In genomic region chr5:118208031-118208453, GRCh38 we compare ENCODE assay signal across 16 cellular contexts.
DNase-seq lines count a peak whose midpoint lies in the region; ATAC-seq and TF ChIP-seq lines count a peak whose summit lies in the region.
"Had no signal": no experiment of that assay in that cellular context is flagged by ENCODE, and none has a peak within 500 bp of the region (broad histone marks: within the 10 kb centered on the region; RNA-seq: fewer than 3 reads in every experiment).

No MANE protein-coding gene starts in this region.

- H3K4me1 Mint-ChIP-seq in chondrocyte (ENCODE audit: low read depth): no peaks in the 10 kb centered on the region
- H3K4me1 Mint-ChIP-seq: B cell had no signal

- H3K4me1 ChIP-seq in neuronal stem cell (ENCODE audit: control insufficient read depth in 2 of 2, insufficient read depth in 1 of 2, low read depth in 1 of 2, low read length in 2 of 2): no peaks in the 10 kb centered on the region

- TF ChIP-seq CTCF in chondrocyte (IDR thresholded peaks at IDR 0.05): no peak

- peak; percentile 23 for DNase-seq in left ventricle myocardium superior
- no peak for DNase-seq in cardiac septum (ENCODE audit: low spot score)
- DNase-seq in chondrocyte (ENCODE audit: low spot score): peak; percentile 78
- DNase-seq in neuronal stem cell (ENCODE audit: low spot score): no peak
- DNase-seq in stimulated activated CD4-positive, alpha-beta T cell treated with anti-CD3 and anti-CD28 coated beads, Interleukin-12 subunit alpha, Interleukin-12 subunit beta, amount 100 ng/mL, for 4 hours: no peak
- DNase-seq in cerebellar cortex (ENCODE audit: low spot score): no peak
- no peak for DNase-seq in NCI-H1105 (lab: John Stamatoyannopoulos, UW)
- DNase-seq: C1 segment of cervical spinal cord; Calu3; CD4-positive, alpha-beta T cell; DMS 273 treated with DMSO at 0.1 percent for 48 hours; DND-41; GDM1; GOT3; H9 had no signal

- ATAC-seq in left ventricle myocardium superior: no peak

- intact Hi-C loops in left ventricle myocardium superior (cut with micrococcal nuclease): no loop called here
- intact Hi-C loops in cardiac septum (cut with DNase I): no loop called here

- no peaks in the 10 kb centered on the region for H3K79me1 ChIP-seq in neuronal stem cell (ENCODE audit: low read depth, low read length)

- no peak overlapping the region for H3K23ac ChIP-seq in neuronal stem cell (ENCODE audit: low read depth, low read length, poor library complexity)

- H3K9ac ChIP-seq in neuronal stem cell (ENCODE audit: low read depth, low read length, poor library complexity): no peak overlapping the region

- H3K27me3 Mint-ChIP-seq in chondrocyte (ENCODE audit: low read depth): peaks cover 3% of the 10 kb centered on the region
- H3K27me3 Mint-ChIP-seq: B cell; CD4-positive, alpha-beta T cell had no signal

- peaks cover 4 to 11% of the 10 kb centered on the region in 2 donors for H3K9me3 ChIP-seq in neuronal stem cell (replicated peaks in 1 of 2; ENCODE audit: control insufficient read depth in 2 of 2, insufficient read depth in 1 of 2, low read depth in 1 of 2, low read length in 2 of 2)

- no peak overlapping the region for H2BK15ac ChIP-seq in neuronal stem cell (ENCODE audit: low read length)

- H2BK120ac ChIP-seq in neuronal stem cell (ENCODE audit: low read depth, low read length): no peak overlapping the region

- no peak overlapping the region for H4K91ac ChIP-seq in neuronal stem cell (ENCODE audit: low read depth, low read length, poor library complexity)

- peak overlapping the region in 1 of 2 donors; percentile 64 for H3K4me3 ChIP-seq in neuronal stem cell (ENCODE audit: low read length in 2 of 2)

- no peak overlapping the region for H3K4ac ChIP-seq in neuronal stem cell (ENCODE audit: low read length)

- H3K4me2 ChIP-seq in neuronal stem cell (ENCODE audit: insufficient read depth, low read length, poor library complexity, severe bottlenecking): no peak overlapping the region

- H2BK12ac ChIP-seq in neuronal stem cell (ENCODE audit: low read length): no peak overlapping the region

- peak overlapping the region; percentile 17 for H3K18ac ChIP-seq in neuronal stem cell (ENCODE audit: low read length)

- H2AK5ac ChIP-seq in neuronal stem cell (ENCODE audit: low read depth, low read length): no peak overlapping the region

- no peak overlapping the region for H3K27ac ChIP-seq in neuronal stem cell (replicated peaks; ENCODE audit: low read length)

- no peak overlapping the region for H3K4me3 Mint-ChIP-seq in chondrocyte (ENCODE audit: unreplicated experiment)
- H3K4me3 Mint-ChIP-seq: B cell; CD4-positive, alpha-beta T cell; H9 had no signal

- H3K36me3 ChIP-seq in neuronal stem cell (replicated peaks in 1 of 2; ENCODE audit: control insufficient read depth in 2 of 2, insufficient read depth in 2 of 2, low read length in 2 of 2): no peaks in the 10 kb centered on the region

- H3K27me3 ChIP-seq in neuronal stem cell (ENCODE audit: control insufficient read depth in 3 of 3, insufficient read depth in 3 of 3, low read depth in 1 of 3, low read length in 3 of 3): no peaks in the 10 kb centered on the region

- no peak overlapping the region for H3K14ac ChIP-seq in neuronal stem cell (ENCODE audit: low read length)

- H3K27ac Mint-ChIP-seq in chondrocyte (ENCODE audit: unreplicated experiment): no peak overlapping the region
- H3K27ac Mint-ChIP-seq: B cell; CD4-positive, alpha-beta T cell; H9 had no signal

- H3K9me3 Mint-ChIP-seq in chondrocyte (ENCODE audit: low read depth): peaks cover 14% of the 10 kb centered on the region

- no CpG with 5 or more reads among the region's 23 CpGs for WGBS in neuronal stem cell (ENCODE audit: extremely low coverage in 2 of 2, insufficient read length in 2 of 2, insufficient replicate concordance in 1 of 2), 2 donors

- H2BK5ac ChIP-seq in neuronal stem cell (ENCODE audit: low read length): no peak overlapping the region

- no peak overlapping the region for H2AFZ ChIP-seq in neuronal stem cell (ENCODE audit: low read length)

- no peaks in the 10 kb centered on the region for H3K36me3 Mint-ChIP-seq in chondrocyte (ENCODE audit: low read depth)

- no peak overlapping the region for H4K8ac ChIP-seq in neuronal stem cell (ENCODE audit: low read depth, low read length)

Comparison
In these comparisons a context has a peak if more than half of its experiments do, and no peak if none do; other contexts are left out.
1. DNase-seq: peak in left ventricle myocardium superior (single experiment) and chondrocyte (single experiment); none in cardiac septum (single experiment), neuronal stem cell (single experiment), stimulated activated CD4-positive, alpha-beta T cell treated with anti-CD3 and anti-CD28 coated beads, Interleukin-12 subunit alpha, Interleukin-12 subunit beta, amount 100 ng/mL, for 4 hours (single experiment), cerebellar cortex (single experiment) and NCI-H1105 (single experiment).